ENCODE assay signal across 9 cellular contexts in genomic region chr16:15682105-15682570, GRCh38. TPM values are rescaled to one million over a fixed set of nuclear protein-coding genes. Genes with fewer than 3 reads are reported as not detected.
DNase-seq lines count a peak whose midpoint lies in the region; ATAC-seq, FAIRE-seq and TF ChIP-seq lines count a peak whose summit lies in the region.
"Had no signal": no experiment of that assay in that cellular context is flagged by ENCODE, and none has a peak within 500 bp of the region (broad histone marks: within the 10 kb centered on the region; RNA-seq: fewer than 3 reads in every experiment).

No MANE protein-coding gene starts in this region.

- no peaks in the 10 kb centered on the region for H3K4me1 ChIP-seq in mesendoderm (ENCODE audit: control insufficient read depth, low read depth, low read length)

- H2BK5ac ChIP-seq in mesendoderm (ENCODE audit: low read length) = no peak overlapping the region

- DNase-seq in HFF-Myc (ENCODE audit: extremely low read depth, low read depth) = peak; percentile 55
- DNase-seq in T-cell = peak in 28 of 34 experiments; percentile 8 to 45 (median 28)
- DNase-seq in caudate nucleus (lab: John Stamatoyannopoulos, UW) = peak in 22 of 61 donors; percentile 1 to 52 (median 16)
- peak; percentile 81 for DNase-seq in mesendoderm
- peak; percentile 24 for DNase-seq in urothelium cell line (ENCODE audit: low spot score)

- no peak overlapping the region for H2BK120ac ChIP-seq in mesendoderm (ENCODE audit: low read depth, low read length)

- H3K27ac ChIP-seq in C4-2B (no peak overlapping the region), caudate nucleus (ENCODE audit: low read depth, low read length) (peak overlapping the region; percentile 36), mesendoderm (ENCODE audit: low read depth, low read length) (no peak overlapping the region)

- H3K23ac ChIP-seq in mesendoderm (ENCODE audit: low read length) = no peak overlapping the region

- H3K4me3 ChIP-seq in HFF-Myc (replicated peaks; ENCODE audit: low read depth, low read length) (no peak overlapping the region), mesendoderm (ENCODE audit: low read length) (no peak overlapping the region)

- no peak overlapping the region for H2AK5ac ChIP-seq in mesendoderm (ENCODE audit: low read length)

- H3K79me1 ChIP-seq in mesendoderm (ENCODE audit: low read length) = no peaks in the 10 kb centered on the region

- ATAC-seq in T-cell (replicated peaks in 1 of 4) = peak; percentile 62 to 79 (median 67)
- ATAC-seq in GM19463 (IDR thresholded peaks at IDR 0.05; ENCODE audit: unreplicated experiment) = no peak
- no peak for ATAC-seq in HG03025 (IDR thresholded peaks at IDR 0.05; ENCODE audit: low FRiP score, unreplicated experiment)

- no peaks in the 10 kb centered on the region for H3K36me3 ChIP-seq in mesendoderm (ENCODE audit: control insufficient read depth, insufficient read depth, low read length)

- H4K5ac ChIP-seq in mesendoderm (ENCODE audit: low read length) = no peak overlapping the region

- H3K27me3 ChIP-seq in mesendoderm (ENCODE audit: insufficient read depth, low read length, poor library complexity) = no peaks in the 10 kb centered on the region

- TF ChIP-seq CTCF in C4-2B (conservative IDR thresholded peaks at IDR 0.05) (peak; percentile 73), HFF-Myc (IDR thresholded peaks at IDR 0.05; ENCODE audit: low read depth, low read length, missing control alignments) (peak; percentile 65)

- peaks cover 39% of the 10 kb centered on the region for H3K36me3 Mint-ChIP-seq in T-cell

- no peak overlapping the region for H3K9ac ChIP-seq in mesendoderm (ENCODE audit: low read length)

- no peak for FAIRE-seq in urothelium cell line (lab: Jason Lieb, UNC)

- no CpG with 5 or more reads among the region's 7 CpGs for WGBS in mesendoderm (ENCODE audit: extremely low coverage, insufficient coverage, low lambda C conversion rate)

- H2BK15ac ChIP-seq in mesendoderm (replicated peaks; ENCODE audit: low read depth) = no peak overlapping the region

- H4K8ac ChIP-seq in mesendoderm (ENCODE audit: low read depth, low read length) = no peak overlapping the region

- H3K56ac ChIP-seq in mesendoderm (ENCODE audit: low read length) = no peak overlapping the region

- CTCF ChIA-PET in T-cell (lab: Charles Lee) = interaction anchor here in 1 of 2 donors (0.9 to 1.4 kb wide), 3 partner anchors 10 to 40 kb away, joined by 3 to 5 read pairs (median 3); partner anchors contain the start of gene MARF1

- no peak overlapping the region for H3K4me2 ChIP-seq in mesendoderm (ENCODE audit: low read length)

- H3K4me3 Mint-ChIP-seq in T-cell = no peak overlapping the region
- H3K4me3 Mint-ChIP-seq: T-helper 1 cell treated with Interleukin-12 subunit alpha and Interleukin-12 subunit beta and Interleukin-4 antibody, amounts not matched to agents 30 μg/mL and 1 μg/mL, for 36 hours had no signal

- no peaks in the 10 kb centered on the region for H3K9me3 Mint-ChIP-seq in T-cell
- H3K9me3 Mint-ChIP-seq: T-helper 1 cell treated with Interleukin-12 subunit alpha and Interleukin-12 subunit beta and Interleukin-4 antibody, amounts not matched to agents 30 μg/mL and 1 μg/mL, for 36 hours had no signal

- POLR2A ChIA-PET in T-cell (lab: Charles Lee) = no interaction called here

- H3K18ac ChIP-seq in mesendoderm (ENCODE audit: low read length) = no peak overlapping the region

- H3K4me1 Mint-ChIP-seq in T-cell = peaks cover 4 to 12% (median 9%) of the 10 kb centered on the region in 3 donors

- no peak overlapping the region for H3K4ac ChIP-seq in mesendoderm (ENCODE audit: low read depth, low read length)

- no peaks in the 10 kb centered on the region for H3K79me2 ChIP-seq in mesendoderm (ENCODE audit: control insufficient read depth, insufficient read depth, low read length)

- H3K27ac Mint-ChIP-seq in T-cell = peak overlapping the region in 1 of 2 donors; percentile 55
- H3K27ac Mint-ChIP-seq: T-helper 1 cell treated with Interleukin-12 subunit alpha and Interleukin-12 subunit beta and Interleukin-4 antibody, amounts not matched to agents 30 μg/mL and 1 μg/mL, for 36 hours had no signal

- no peaks in the 10 kb centered on the region for H3K27me3 Mint-ChIP-seq in T-cell

RNA-seq across cellular contexts. Expression of gene NDE1, which starts 32.1 kb away (rescaled TPM):
- total RNA-seq in T-cell = 100 to 1,000 TPM in 4 of 5 donors, 10 to 100 TPM in 1; 90.8 to 110 (median 103) TPM
- 20.0 TPM for polyA plus RNA-seq in mesendoderm (2013, experiment 1 of 2)
- 21.4 TPM for polyA plus RNA-seq in mesendoderm (2013, experiment 2 of 2)

RNA-seq across cellular contexts. Expression of gene MARF1, which starts 39.2 kb away (rescaled TPM):
- 100 to 1,000 TPM; 151 to 180 (median 177) TPM for total RNA-seq in T-cell
- 10.0 TPM for polyA plus RNA-seq in mesendoderm (2013, experiment 1 of 2)
- polyA plus RNA-seq in mesendoderm (2013, experiment 2 of 2) = 10.3 TPM

Comparison
In these comparisons a context has a peak if more than half of its experiments do, and no peak if none do; other contexts are left out.
1. ATAC-seq: peak in T-cell (4 of 4); none in GM19463 (single experiment) and HG03025 (single experiment).